In genomic region chr14:104738375-104739019, GRCh38 we compare ENCODE assay signal across 2 cellular contexts.
TF ChIP-seq lines count a peak whose summit lies in the region.

No MANE protein-coding gene starts in this region.

TF ChIP-seq in SK-N-SH, 30 proteins besides CTCF, POLR2A, EP300 and RAD21:
- TF ChIP-seq ZBTB33 (IDR thresholded peaks at IDR 0.05; ENCODE audit: borderline replicate concordance, low read depth) (no peak), MAX (IDR thresholded peaks at IDR 0.05; ENCODE audit: low read depth) (no peak), EZH2phosphoT487 (IDR thresholded peaks at IDR 0.05; ENCODE audit: borderline replicate concordance, low read depth) (no peak), RCOR1 (IDR thresholded peaks at IDR 0.05; ENCODE audit: low read length) (no peak), CHD2 (IDR thresholded peaks at IDR 0.05; ENCODE audit: low read length, partially characterized antibody) (no peak), REST (IDR thresholded peaks at IDR 0.05; ENCODE audit: low read depth, low read length) (no peak), RXRA (IDR thresholded peaks at IDR 0.05; ENCODE audit: borderline replicate concordance, low read depth) (no peak), GATA2 (CRISPR knock-in tag; IDR thresholded peaks at IDR 0.05) (no peak), YY1 (IDR thresholded peaks at IDR 0.05; ENCODE audit: low read depth) (no peak), TEAD4 (IDR thresholded peaks at IDR 0.05; ENCODE audit: borderline replicate concordance, insufficient read depth) (no peak), USF1 (IDR thresholded peaks at IDR 0.05; ENCODE audit: borderline replicate concordance, low read depth) (no peak), POLR2AphosphoS5 (IDR thresholded peaks at IDR 0.05; ENCODE audit: low read depth, low read length) (no peak), ELF1 (IDR thresholded peaks at IDR 0.05) (no peak), FOXM1 (IDR thresholded peaks at IDR 0.05; ENCODE audit: low read depth) (no peak), RFX5 (IDR thresholded peaks at IDR 0.05; ENCODE audit: low read length) (no peak), SIN3A (IDR thresholded peaks at IDR 0.05; ENCODE audit: borderline replicate concordance, low read depth, low read length) (no peak), MEF2A (IDR thresholded peaks at IDR 0.05; ENCODE audit: borderline replicate concordance, low read depth) (no peak), SMC3 (IDR thresholded peaks at IDR 0.05; ENCODE audit: low read depth, low read length) (no peak)

TF ChIP-seq in SK-N-SH treated with all-trans-retinoic acid at 6 μM for 48 hours, 23 proteins besides CTCF, POLR2A, EP300 and RAD21 (continued from another document):
- no peak for TF ChIP-seq ARNTL (CRISPR knock-in tag; IDR thresholded peaks at IDR 0.05; ENCODE audit: borderline replicate concordance, low read depth)
- TF ChIP-seq GLIS3 (CRISPR knock-in tag; IDR thresholded peaks at IDR 0.05), result no peak
- TF ChIP-seq ESRRG (CRISPR knock-in tag; IDR thresholded peaks at IDR 0.05), result no peak
- TF ChIP-seq PATZ1 (CRISPR knock-in tag; IDR thresholded peaks at IDR 0.05; ENCODE audit: borderline replicate concordance), result no peak
- TF ChIP-seq ZNF8 (CRISPR knock-in tag; IDR thresholded peaks at IDR 0.05), result no peak
- TF ChIP-seq OSR1 (CRISPR knock-in tag; IDR thresholded peaks at IDR 0.05), result no peak
